In the genomic region with DNA sequence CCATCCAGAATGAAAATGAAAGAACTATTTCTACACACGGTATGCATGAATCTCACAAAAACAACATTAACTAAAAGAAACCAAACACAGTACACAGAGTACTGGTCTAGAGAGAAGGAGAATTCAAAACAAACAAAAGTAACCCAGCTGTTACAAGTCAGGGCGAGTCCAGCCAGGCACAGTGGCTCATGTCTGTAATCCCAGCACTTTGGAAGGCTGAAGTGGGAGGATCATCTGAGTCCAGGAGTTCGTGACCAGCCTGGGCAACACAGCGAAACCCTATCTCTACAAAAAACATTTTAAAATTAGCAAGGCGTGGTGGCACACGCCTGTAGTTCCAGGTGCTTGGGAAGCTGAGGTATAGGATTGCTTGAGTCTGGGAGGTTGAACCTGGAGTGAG, we compare ENCODE assay signal across 8 cellular contexts. TPM values are rescaled to one million over a fixed set of nuclear protein-coding genes. Genes with fewer than 3 reads are reported as not detected.
DNase-seq lines count a peak whose midpoint lies in the region; ATAC-seq, FAIRE-seq and TF ChIP-seq lines count a peak whose summit lies in the region.

No MANE protein-coding gene starts in this region.

- H3K9ac ChIP-seq in endodermal cell (ENCODE audit: extremely low read depth, low read length, poor library complexity, severe bottlenecking) (no peak overlapping the region), skeletal muscle tissue (ENCODE audit: low read depth in 1 of 3, low read length in 3 of 3) (no peak overlapping the region)

- H3K4me1 ChIP-seq in endodermal cell (ENCODE audit: control insufficient read depth, insufficient read depth, low read length) (no peaks in the 10 kb centered on the region), skeletal muscle tissue (ENCODE audit: control insufficient read depth in 3 of 3, insufficient read depth in 3 of 3, low read length in 3 of 3) (peaks cover 15 to 20% (median 16%) of the 10 kb centered on the region in 3 donors)

- peaks cover 12% of the 10 kb centered on the region for H3K4me1 Mint-ChIP-seq in endodermal cell

- no peak for DNase-seq in GM18507 (ENCODE audit: extremely low spot score, insufficient read length, low read depth)
- DNase-seq in RWPE1 (ENCODE audit: low spot score), result no peak
- DNase-seq in endodermal cell, result no peak
- no peak for DNase-seq in A172 (ENCODE audit: low spot score)
- DNase-seq in hepatic stellate cell (ENCODE audit: low spot score), result no peak

- H3K27ac Mint-ChIP-seq in endodermal cell, result no peak overlapping the region

- H3K36me3 Mint-ChIP-seq in endodermal cell (ENCODE audit: low read depth), result peaks cover 27% of the 10 kb centered on the region

- TF ChIP-seq CTCF in RWPE1 (conservative IDR thresholded peaks at IDR 0.05; ENCODE audit: low read depth), result no peak
- TF ChIP-seq CTCF in endodermal cell (conservative IDR thresholded peaks at IDR 0.05), result no peak

- peak; percentile 26 for FAIRE-seq in GM18507 (lab: Jason Lieb, UNC)

- CTCF ChIA-PET in RWPE1 (lab: Yijun Ruan, JAX), result interaction anchor here (0.6 kb wide), 1 partner anchor 29 kb away, joined by 3 read pairs; no protein-coding TSS in a partner anchor

- POLR2A ChIA-PET in RWPE1 (lab: Yijun Ruan, JAX; ENCODE audit: low non-redundant PET), result no interaction called here

- WGBS in endodermal cell (ENCODE audit: insufficient coverage in 1 of 2, insufficient read length in 1 of 2), 2 experiments, result 97 to 99% methylated on average over 4 to 5 of the region's 6 CpGs

- no peak overlapping the region for H3K4me3 ChIP-seq in endodermal cell (ENCODE audit: low read length)
- no peak overlapping the region for H3K4me3 ChIP-seq in skeletal muscle tissue (ENCODE audit: low read length in 3 of 3)

- no peaks in the 10 kb centered on the region for H3K9me3 Mint-ChIP-seq in endodermal cell

- no peak for ATAC-seq in GM18498 (IDR thresholded peaks at IDR 0.05; ENCODE audit: unreplicated experiment)
- no peak for ATAC-seq in HG03439 (IDR thresholded peaks at IDR 0.05; ENCODE audit: unreplicated experiment)

- H3K27ac ChIP-seq in RWPE1 (peak overlapping the region; percentile 88), endodermal cell (ENCODE audit: low read depth, low read length) (no peak overlapping the region), skeletal muscle tissue (ENCODE audit: low read depth, low read length) (peak overlapping the region; percentile 96)

- H3K27me3 Mint-ChIP-seq in endodermal cell (ENCODE audit: insufficient read depth), result no peaks in the 10 kb centered on the region

- H3K36me3 ChIP-seq in endodermal cell (ENCODE audit: control insufficient read depth, insufficient read depth, low read length), result peaks cover 21% of the 10 kb centered on the region
- H3K36me3 ChIP-seq in skeletal muscle tissue (ENCODE audit: control insufficient read depth in 3 of 3, insufficient read depth in 3 of 3, low read length in 3 of 3), result peaks cover 19 to 24% (median 20%) of the 10 kb centered on the region in 3 donors

- H3K4me3 Mint-ChIP-seq in endodermal cell, result peak overlapping the region; percentile 100

- H3K9me3 ChIP-seq in endodermal cell (ENCODE audit: control insufficient read depth, low read length) (no peaks in the 10 kb centered on the region), skeletal muscle tissue (ENCODE audit: control insufficient read depth in 3 of 3, low read length in 3 of 3) (no peaks in the 10 kb centered on the region)

- H3K27me3 ChIP-seq in endodermal cell (ENCODE audit: control insufficient read depth, insufficient read depth, low read length, poor library complexity, severe bottlenecking), result no peaks in the 10 kb centered on the region
- no peaks in the 10 kb centered on the region for H3K27me3 ChIP-seq in skeletal muscle tissue (ENCODE audit: control insufficient read depth in 3 of 3, insufficient read depth in 3 of 3, low read length in 3 of 3)

RNA-seq across cellular contexts. Expression of a gene that starts 1.7 kb away (rescaled TPM):
- total RNA-seq in endodermal cell (10 to 100 TPM; 88.9 to 96.9 TPM), skeletal muscle tissue (37.6 TPM)
- polyA plus RNA-seq in endodermal cell (2013, experiment 1 of 2), result 90.4 TPM
- polyA plus RNA-seq in endodermal cell (2013, experiment 2 of 2), result 90.5 TPM
- 254 and 309 TPM in 2 replicates for total RNA-seq in A172 (2014; rRNA removed; shearing (Covaris generic))

RNA-seq across cellular contexts. Expression of a gene that starts 27.6 kb away (rescaled TPM):
- total RNA-seq in endodermal cell, result 1 to 10 TPM; 2.5 to 4.6 TPM
- 2.4 TPM for polyA plus RNA-seq in endodermal cell (2013, experiment 1 of 2)
- polyA plus RNA-seq in endodermal cell (2013, experiment 2 of 2), result 2.0 TPM
- total RNA-seq in skeletal muscle tissue, result 7.3 TPM
- 1.1 and 3.7 TPM in 2 replicates for total RNA-seq in A172 (2014; rRNA removed; shearing (Covaris generic))

RNA-seq across cellular contexts. Expression of a gene that starts 34.8 kb away (rescaled TPM):
- total RNA-seq in endodermal cell, result under 1 TPM; 0.29 to 0.62 TPM
- 0.14 TPM for polyA plus RNA-seq in endodermal cell (2013, experiment 1 of 2)
- polyA plus RNA-seq in endodermal cell (2013, experiment 2 of 2), result 0.33 TPM
- total RNA-seq in skeletal muscle tissue, result 5.7 TPM
- 0.07 TPM in 1 of 2 replicates, not detected in the other for total RNA-seq in A172 (2014; rRNA removed; shearing (Covaris generic))
